1 cellular context compared by ENCODE assay signal in genomic region chr19:13116282-13117175, GRCh38.
TF ChIP-seq lines count a peak whose summit lies in the region.

Gene TRMT1 (minus strand): TSS chr19:13116740. CDS start chr19:13116399, 341 bp downstream.

TF ChIP-seq in HepG2, 621 proteins besides CTCF, POLR2A, EP300 and RAD21 (continued from another document and continues in another):
- TF ChIP-seq ZNF639 (CRISPR knock-in tag; conservative IDR thresholded peaks at IDR 0.05), result peak; percentile 32; the same call in 1 of the 2 replicates
- TF ChIP-seq ZNF562 (CRISPR knock-in tag; IDR thresholded peaks at IDR 0.05; ENCODE audit: borderline replicate concordance), result no peak
- 0 out of 2 replicates have a peak, but pooled peaks have one; percentile 16 for TF ChIP-seq NFIC (IDR thresholded peaks at IDR 0.05; ENCODE audit: low read length)
- TF ChIP-seq ZNF333 (CRISPR knock-in tag; IDR thresholded peaks at IDR 0.05; ENCODE audit: borderline replicate concordance), result no peak
- TF ChIP-seq NRL (CRISPR knock-in tag; IDR thresholded peaks at IDR 0.05; ENCODE audit: borderline replicate concordance), result 0 out of 2 replicates have a peak, but pooled peaks have one; percentile 37
- TF ChIP-seq SRF (IDR thresholded peaks at IDR 0.05; ENCODE audit: low read depth, low read length), result no peak
- TF ChIP-seq, protein P1, sequence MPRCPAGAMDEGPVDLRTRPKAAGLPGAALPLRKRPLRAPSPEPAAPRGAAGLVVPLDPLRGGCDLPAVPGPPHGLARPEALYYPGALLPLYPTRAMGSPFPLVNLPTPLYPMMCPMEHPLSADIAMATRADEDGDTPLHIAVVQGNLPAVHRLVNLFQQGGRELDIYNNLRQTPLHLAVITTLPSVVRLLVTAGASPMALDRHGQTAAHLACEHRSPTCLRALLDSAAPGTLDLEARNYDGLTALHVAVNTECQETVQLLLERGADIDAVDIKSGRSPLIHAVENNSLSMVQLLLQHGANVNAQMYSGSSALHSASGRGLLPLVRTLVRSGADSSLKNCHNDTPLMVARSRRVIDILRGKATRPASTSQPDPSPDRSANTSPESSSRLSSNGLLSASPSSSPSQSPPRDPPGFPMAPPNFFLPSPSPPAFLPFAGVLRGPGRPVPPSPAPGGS (CRISPR knock-in tag; IDR thresholded peaks at IDR 0.05), result peak; percentile 62; the same call in 1 of the 2 replicates
- TF ChIP-seq ZNF644 (CRISPR knock-in tag; IDR thresholded peaks at IDR 0.05; ENCODE audit: low read depth), result no peak
- no peak for TF ChIP-seq ZNF432 (CRISPR knock-in tag; IDR thresholded peaks at IDR 0.05; ENCODE audit: borderline replicate concordance)
- TF ChIP-seq JUN (CRISPR knock-in tag; IDR thresholded peaks at IDR 0.05), result no peak
- peak; percentile 50; the same call in 1 of the 2 replicates for TF ChIP-seq PHF21A (CRISPR knock-in tag; IDR thresholded peaks at IDR 0.05)
- TF ChIP-seq SKIL (CRISPR knock-in tag; IDR thresholded peaks at IDR 0.05; ENCODE audit: borderline replicate concordance), result no peak
- peak; percentile 52; the same call in 1 of the 2 replicates for TF ChIP-seq ZNF136 (CRISPR knock-in tag; IDR thresholded peaks at IDR 0.05; ENCODE audit: low read depth)
- TF ChIP-seq MED13 (CRISPR knock-in tag; IDR thresholded peaks at IDR 0.05), result peak; percentile 72
- TF ChIP-seq, protein P2, sequence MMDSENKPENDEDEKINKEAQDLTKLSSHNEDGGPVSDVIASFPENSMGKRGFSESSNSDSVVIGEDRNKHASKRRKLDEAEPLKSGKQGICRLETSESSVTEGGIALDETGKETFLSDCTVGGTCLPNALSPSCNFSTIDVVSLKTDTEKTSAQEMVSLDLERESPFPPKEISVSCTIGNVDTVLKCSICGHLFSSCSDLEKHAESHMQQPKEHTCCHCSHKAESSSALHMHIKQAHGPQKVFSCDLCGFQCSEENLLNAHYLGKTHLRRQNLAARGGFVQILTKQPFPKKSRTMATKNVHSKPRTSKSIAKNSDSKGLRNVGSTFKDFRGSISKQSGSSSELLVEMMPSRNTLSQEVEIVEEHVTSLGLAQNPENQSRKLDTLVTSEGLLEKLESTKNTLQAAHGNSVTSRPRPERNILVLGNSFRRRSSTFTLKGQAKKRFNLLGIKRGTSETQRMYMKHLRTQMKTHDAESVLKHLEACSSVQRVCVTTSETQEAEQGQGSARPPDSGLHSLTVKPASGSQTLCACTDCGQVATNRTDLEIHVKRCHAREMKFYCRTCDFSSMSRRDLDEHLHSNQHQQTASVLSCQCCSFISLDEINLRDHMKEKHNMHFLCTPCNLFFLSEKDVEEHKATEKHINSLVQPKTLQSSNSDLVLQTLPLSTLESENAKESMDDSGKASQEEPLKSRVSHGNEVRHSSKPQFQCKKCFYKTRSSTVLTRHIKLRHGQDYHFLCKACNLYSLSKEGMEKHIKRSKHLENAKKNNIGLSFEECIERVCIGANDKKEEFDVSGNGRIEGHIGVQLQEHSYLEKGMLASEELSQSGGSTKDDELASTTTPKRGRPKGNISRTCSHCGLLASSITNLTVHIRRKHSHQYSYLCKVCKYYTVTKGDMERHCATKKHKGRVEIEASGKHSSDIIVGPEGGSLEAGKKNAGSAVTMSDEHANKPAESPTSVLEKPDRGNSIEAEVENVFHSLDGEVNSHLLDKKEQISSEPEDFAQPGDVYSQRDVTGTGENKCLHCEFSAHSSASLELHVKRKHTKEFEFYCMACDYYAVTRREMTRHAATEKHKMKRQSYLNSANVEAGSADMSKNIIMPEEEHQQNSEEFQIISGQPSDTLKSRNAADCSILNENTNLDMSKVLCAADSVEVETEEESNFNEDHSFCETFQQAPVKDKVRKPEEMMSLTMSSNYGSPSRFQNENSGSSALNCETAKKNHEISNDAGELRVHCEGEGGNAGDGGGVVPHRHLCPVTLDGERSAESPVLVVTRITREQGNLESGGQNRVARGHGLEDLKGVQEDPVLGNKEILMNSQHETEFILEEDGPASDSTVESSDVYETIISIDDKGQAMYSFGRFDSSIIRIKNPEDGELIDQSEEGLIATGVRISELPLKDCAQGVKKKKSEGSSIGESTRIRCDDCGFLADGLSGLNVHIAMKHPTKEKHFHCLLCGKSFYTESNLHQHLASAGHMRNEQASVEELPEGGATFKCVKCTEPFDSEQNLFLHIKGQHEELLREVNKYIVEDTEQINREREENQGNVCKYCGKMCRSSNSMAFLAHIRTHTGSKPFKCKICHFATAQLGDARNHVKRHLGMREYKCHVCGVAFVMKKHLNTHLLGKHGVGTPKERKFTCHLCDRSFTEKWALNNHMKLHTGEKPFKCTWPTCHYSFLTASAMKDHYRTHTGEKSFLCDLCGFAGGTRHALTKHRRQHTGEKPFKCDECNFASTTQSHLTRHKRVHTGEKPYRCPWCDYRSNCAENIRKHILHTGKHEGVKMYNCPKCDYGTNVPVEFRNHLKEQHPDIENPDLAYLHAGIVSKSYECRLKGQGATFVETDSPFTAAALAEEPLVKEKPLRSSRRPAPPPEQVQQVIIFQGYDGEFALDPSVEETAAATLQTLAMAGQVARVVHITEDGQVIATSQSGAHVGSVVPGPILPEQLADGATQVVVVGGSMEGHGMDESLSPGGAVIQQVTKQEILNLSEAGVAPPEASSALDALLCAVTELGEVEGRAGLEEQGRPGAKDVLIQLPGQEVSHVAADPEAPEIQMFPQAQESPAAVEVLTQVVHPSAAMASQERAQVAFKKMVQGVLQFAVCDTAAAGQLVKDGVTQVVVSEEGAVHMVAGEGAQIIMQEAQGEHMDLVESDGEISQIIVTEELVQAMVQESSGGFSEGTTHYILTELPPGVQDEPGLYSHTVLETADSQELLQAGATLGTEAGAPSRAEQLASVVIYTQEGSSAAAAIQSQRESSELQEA (CRISPR knock-in tag; IDR thresholded peaks at IDR 0.05; ENCODE audit: not compliant biosample characterization), result no peak
- TF ChIP-seq, protein P3, sequence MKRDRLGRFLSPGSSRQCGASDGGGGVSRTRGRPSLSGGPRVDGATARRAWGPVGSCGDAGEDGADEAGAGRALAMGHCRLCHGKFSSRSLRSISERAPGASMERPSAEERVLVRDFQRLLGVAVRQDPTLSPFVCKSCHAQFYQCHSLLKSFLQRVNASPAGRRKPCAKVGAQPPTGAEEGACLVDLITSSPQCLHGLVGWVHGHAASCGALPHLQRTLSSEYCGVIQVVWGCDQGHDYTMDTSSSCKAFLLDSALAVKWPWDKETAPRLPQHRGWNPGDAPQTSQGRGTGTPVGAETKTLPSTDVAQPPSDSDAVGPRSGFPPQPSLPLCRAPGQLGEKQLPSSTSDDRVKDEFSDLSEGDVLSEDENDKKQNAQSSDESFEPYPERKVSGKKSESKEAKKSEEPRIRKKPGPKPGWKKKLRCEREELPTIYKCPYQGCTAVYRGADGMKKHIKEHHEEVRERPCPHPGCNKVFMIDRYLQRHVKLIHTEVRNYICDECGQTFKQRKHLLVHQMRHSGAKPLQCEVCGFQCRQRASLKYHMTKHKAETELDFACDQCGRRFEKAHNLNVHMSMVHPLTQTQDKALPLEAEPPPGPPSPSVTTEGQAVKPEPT (CRISPR knock-in tag; IDR thresholded peaks at IDR 0.05; ENCODE audit: low read depth), result peak; percentile 62; the same call in 1 of the 2 replicates
- TF ChIP-seq TAF1 (CRISPR knock-in tag; IDR thresholded peaks at IDR 0.05), result no peak
- peak; percentile 72; the same call in 1 of the 2 replicates for TF ChIP-seq ZNF33A (CRISPR knock-in tag; IDR thresholded peaks at IDR 0.05; ENCODE audit: borderline replicate concordance)
- peak; percentile 60 for TF ChIP-seq RAD51 (IDR thresholded peaks at IDR 0.05; ENCODE audit: borderline replicate concordance)
- TF ChIP-seq ZC3H4 (CRISPR knock-in tag; IDR thresholded peaks at IDR 0.05; ENCODE audit: borderline replicate concordance), result no peak
- TF ChIP-seq EED (CRISPR knock-in tag; IDR thresholded peaks at IDR 0.05), result no peak
- no peak for TF ChIP-seq FOXM1 (CRISPR knock-in tag; IDR thresholded peaks at IDR 0.05)
- TF ChIP-seq, protein P4, sequence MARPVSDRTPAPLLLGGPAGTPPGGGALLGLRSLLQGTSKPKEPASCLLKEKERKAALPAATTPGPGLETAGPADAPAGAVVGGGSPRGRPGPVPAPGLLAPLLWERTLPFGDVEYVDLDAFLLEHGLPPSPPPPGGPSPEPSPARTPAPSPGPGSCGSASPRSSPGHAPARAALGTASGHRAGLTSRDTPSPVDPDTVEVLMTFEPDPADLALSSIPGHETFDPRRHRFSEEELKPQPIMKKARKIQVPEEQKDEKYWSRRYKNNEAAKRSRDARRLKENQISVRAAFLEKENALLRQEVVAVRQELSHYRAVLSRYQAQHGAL (CRISPR knock-in tag; IDR thresholded peaks at IDR 0.05; ENCODE audit: not compliant biosample characterization), result no peak
- TF ChIP-seq CBFB (CRISPR knock-in tag; IDR thresholded peaks at IDR 0.05), result peak; percentile 80
- TF ChIP-seq, protein P5, sequence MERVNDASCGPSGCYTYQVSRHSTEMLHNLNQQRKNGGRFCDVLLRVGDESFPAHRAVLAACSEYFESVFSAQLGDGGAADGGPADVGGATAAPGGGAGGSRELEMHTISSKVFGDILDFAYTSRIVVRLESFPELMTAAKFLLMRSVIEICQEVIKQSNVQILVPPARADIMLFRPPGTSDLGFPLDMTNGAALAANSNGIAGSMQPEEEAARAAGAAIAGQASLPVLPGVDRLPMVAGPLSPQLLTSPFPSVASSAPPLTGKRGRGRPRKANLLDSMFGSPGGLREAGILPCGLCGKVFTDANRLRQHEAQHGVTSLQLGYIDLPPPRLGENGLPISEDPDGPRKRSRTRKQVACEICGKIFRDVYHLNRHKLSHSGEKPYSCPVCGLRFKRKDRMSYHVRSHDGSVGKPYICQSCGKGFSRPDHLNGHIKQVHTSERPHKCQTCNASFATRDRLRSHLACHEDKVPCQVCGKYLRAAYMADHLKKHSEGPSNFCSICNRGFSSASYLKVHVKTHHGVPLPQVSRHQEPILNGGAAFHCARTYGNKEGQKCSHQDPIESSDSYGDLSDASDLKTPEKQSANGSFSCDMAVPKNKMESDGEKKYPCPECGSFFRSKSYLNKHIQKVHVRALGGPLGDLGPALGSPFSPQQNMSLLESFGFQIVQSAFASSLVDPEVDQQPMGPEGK (CRISPR knock-in tag; IDR thresholded peaks at IDR 0.05), result peak; percentile 61
- TF ChIP-seq ZNF704 (CRISPR knock-in tag; IDR thresholded peaks at IDR 0.05; ENCODE audit: borderline replicate concordance), result peak; percentile 78; the same call in 1 of the 2 replicates
- TF ChIP-seq RFX3 (CRISPR knock-in tag; IDR thresholded peaks at IDR 0.05), result no peak
- no peak for TF ChIP-seq SIX1 (CRISPR knock-in tag; IDR thresholded peaks at IDR 0.05; ENCODE audit: borderline replicate concordance)
- TF ChIP-seq TCF7 (IDR thresholded peaks at IDR 0.05; ENCODE audit: low read depth), result no peak
- no peak; the same call in 1 of the 2 replicates for TF ChIP-seq HNF4G (IDR thresholded peaks at IDR 0.05; ENCODE audit: borderline replicate concordance, low read depth, low read length)
- TF ChIP-seq HNF4G (CRISPR knock-in tag; IDR thresholded peaks at IDR 0.05; ENCODE audit: borderline replicate concordance, low read depth), result peak; percentile 35; the same call in 1 of the 2 replicates
- 0 out of 2 replicates have a peak, but pooled peaks have one; percentile 38 for TF ChIP-seq GATAD2A (CRISPR knock-in tag; IDR thresholded peaks at IDR 0.05)
- TF ChIP-seq ZNF274 (CRISPR knock-in tag; IDR thresholded peaks at IDR 0.05), result 0 out of 2 replicates have a peak, but pooled peaks have one; percentile 55
- TF ChIP-seq GATAD1 (CRISPR knock-in tag; IDR thresholded peaks at IDR 0.05), result peak; percentile 100
